In genomic region chr6:1552296-1552761, GRCh38 we compare ENCODE assay signal across 8 cellular contexts. TPM values are rescaled to one million over a fixed set of nuclear protein-coding genes. Genes with fewer than 3 reads are reported as not detected.
DNase-seq lines count a peak whose midpoint lies in the region; ATAC-seq and TF ChIP-seq lines count a peak whose summit lies in the region.

No MANE protein-coding gene starts in this region.

- TF ChIP-seq CTCF in GM12865 (IDR thresholded peaks at IDR 0.05; ENCODE audit: insufficient read depth, low read depth, low read length, missing control alignments) (peak; percentile 46), fibroblast of villous mesenchyme (IDR thresholded peaks at IDR 0.05; ENCODE audit: insufficient read depth, low read depth, low read length) (peak; percentile 35)

- DNase-seq in 8988T (peak; percentile 74), GM12865 (ENCODE audit: low read depth) (peak; percentile 35), RKO (ENCODE audit: low spot score) (peak; percentile 4), fibroblast of villous mesenchyme (ENCODE audit: low read depth) (no peak), head of caudate nucleus (no peak)
- DNase-seq in activated CD4-positive, alpha-beta T cell treated with anti-CD3 and anti-CD28 coated beads, Interleukin-2, amount 50 U/mL, for 4 hours = no peak

- H3K4me3 ChIP-seq in GM12865 (ENCODE audit: low read depth, low read length) (no peak overlapping the region), fibroblast of villous mesenchyme (ENCODE audit: low read depth, low read length) (no peak overlapping the region)

- intact Hi-C loops in head of caudate nucleus (cut with DNase I) = no loop called here

- ATAC-seq in GM18519 (IDR thresholded peaks at IDR 0.05; ENCODE audit: low FRiP score, unreplicated experiment) = no peak
- ATAC-seq in HG03175 (IDR thresholded peaks at IDR 0.05; ENCODE audit: unreplicated experiment) = no peak

RNA-seq across cellular contexts. Expression of gene FOXC1, which starts 57.4 kb away (rescaled TPM):
- 1.9 and 2.2 TPM in 2 replicates for total RNA-seq in fibroblast of villous mesenchyme

Comparison
In these comparisons a context has a peak if more than half of its experiments do, and no peak if none do; other contexts are left out.
1. DNase-seq: peak in 8988T (single experiment), GM12865 (single experiment) and RKO (single experiment); none in fibroblast of villous mesenchyme (single experiment), head of caudate nucleus (0 of 42) and activated CD4-positive, alpha-beta T cell treated with anti-CD3 and anti-CD28 coated beads, Interleukin-2, amount 50 U/mL, for 4 hours (0 of 2).